In the genomic region with DNA sequence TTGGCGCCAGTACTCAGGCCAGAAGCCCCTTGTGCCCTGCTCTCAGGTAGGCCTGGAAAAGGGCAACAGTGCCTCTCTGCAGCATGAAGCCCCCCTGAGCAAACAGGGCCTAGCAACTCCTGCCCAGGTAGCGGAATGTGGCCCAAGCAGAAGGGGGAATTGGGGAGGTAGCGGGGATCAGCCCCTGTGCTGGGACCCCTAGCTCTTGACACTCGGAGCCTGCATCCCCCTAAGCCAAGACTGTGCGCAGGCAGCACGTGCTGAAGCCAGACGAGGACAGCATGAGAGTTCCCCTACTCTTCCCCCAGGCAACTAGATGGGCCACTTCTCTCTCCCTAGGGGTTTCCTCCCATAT, we compare ENCODE assay signal across 8 cellular contexts. TPM values are rescaled to one million over a fixed set of nuclear protein-coding genes. Genes with fewer than 3 reads are reported as not detected.
A peak's percentile ranks its signal among the peaks of the same experiment; 100 is the strongest.
DNase-seq lines count a peak whose midpoint lies in the region; ATAC-seq and TF ChIP-seq lines count a peak whose summit lies in the region.

No MANE protein-coding gene starts in this region.

- H3K4me2 ChIP-seq in IMR-90 (ENCODE audit: low read depth, low read length): peak overlapping the region; percentile 80

- no peaks in the 10 kb centered on the region for H3K9me3 Mint-ChIP-seq in central memory CD8-positive, alpha-beta T cell
- no peaks in the 10 kb centered on the region for H3K9me3 Mint-ChIP-seq in naive B cell

- peak overlapping the region; percentile 85 for H3K56ac ChIP-seq in IMR-90 (ENCODE audit: extremely low read depth, insufficient read depth, low read length)

- H4K20me1 ChIP-seq in IMR-90 (ENCODE audit: insufficient read depth, low read length): peaks cover 11% of the 10 kb centered on the region; the same call in 1 of the 2 replicates

- peak overlapping the region; percentile 55 to 93 for H4K8ac ChIP-seq in IMR-90 (ENCODE audit: low read depth in 2 of 2, low read length in 2 of 2)

- H2AFZ ChIP-seq in IMR-90 (replicated peaks; ENCODE audit: low read length, poor library complexity): peak overlapping the region; percentile 99

- H3K79me1 ChIP-seq in IMR-90 (ENCODE audit: low read depth in 1 of 2, low read length in 2 of 2): peaks cover 10 to 73% of the 10 kb centered on the region in 2 experiments

- peak overlapping the region; percentile 63 for H3K23ac ChIP-seq in IMR-90 (ENCODE audit: low read depth, low read length)

- peak overlapping the region; percentile 12; the same call in 1 of the 3 replicates for H2BK15ac ChIP-seq in IMR-90 (ENCODE audit: low read depth, low read length)

- peak overlapping the region; percentile 96 for H2AK9ac ChIP-seq in IMR-90 (replicated peaks; ENCODE audit: low read depth, low read length, poor library complexity)

- H3K9me3 ChIP-seq in IMR-90 (ENCODE audit: control insufficient read depth, insufficient read depth, low read length): no peaks in the 10 kb centered on the region

- intact Hi-C loops in IMR-90 (cut with micrococcal nuclease): no loop called here

- POLR2A ChIA-PET in IMR-90 (lab: Charles Lee; ENCODE audit: unreplicated experiment): no interaction called here

- peak overlapping the region; percentile 88 for H2AK5ac ChIP-seq in IMR-90 (ENCODE audit: low read depth, low read length)

- peak overlapping the region; percentile 0; the same call in 1 of the 2 replicates for H2BK20ac ChIP-seq in IMR-90 (ENCODE audit: low read depth, low read length)

- peaks cover 51% of the 10 kb centered on the region for H3K36me3 ChIP-seq in IMR-90 (ENCODE audit: control insufficient read depth, insufficient read depth, low read length)

- H3K27ac ChIP-seq in IMR-90 (ENCODE audit: insufficient read depth, low read length): peak overlapping the region; percentile 93

- peak overlapping the region; percentile 91 for H3K4ac ChIP-seq in IMR-90 (ENCODE audit: low read depth, low read length)

- peak overlapping the region; percentile 81 for H3K9ac ChIP-seq in IMR-90 (ENCODE audit: low read depth, low read length)

- BruUV-seq in IMR-90 (replicated peaks; lab: Mats Ljungman, UMichigan): no TSS peak

- no peak for TF ChIP-seq POLR2A in IMR-90 (IDR thresholded peaks at IDR 0.05; ENCODE audit: low read depth, low read length)

- peaks cover 9% of the 10 kb centered on the region for H3K9me1 ChIP-seq in IMR-90 (ENCODE audit: insufficient read depth, low read length)

- no peaks in the 10 kb centered on the region for H3K27me3 ChIP-seq in IMR-90 (ENCODE audit: control insufficient read depth, insufficient read depth, low read length)

- no peak for TF ChIP-seq RAD21 in IMR-90 (IDR thresholded peaks at IDR 0.05; ENCODE audit: low read length)

- DNase-seq in AG10803 (ENCODE audit: low read depth) (no peak), IMR-90 (no peak), naive B cell (no peak), COR-L47 (lab: John Stamatoyannopoulos, UW) (no peak), NCI-H345 treated with DMSO at 0.1 percent for 48 hours (lab: John Stamatoyannopoulos, UW; ENCODE audit: unreplicated experiment) (no peak)
- DNase-seq in central memory CD8-positive, alpha-beta T cell (ENCODE audit: low spot score in 2 of 2): no peak

- dilution Hi-C loops in IMR-90 (cut with HindIII; ENCODE audit: low sequenced_read_pairs, unreplicated experiment): no loop called here

- TF ChIP-seq CTCF in AG10803 (conservative IDR thresholded peaks at IDR 0.05; ENCODE audit: low read length) (no peak), IMR-90 (conservative IDR thresholded peaks at IDR 0.05; ENCODE audit: low read depth, low read length) (no peak)

- H3K4me3 Mint-ChIP-seq in central memory CD8-positive, alpha-beta T cell: peak overlapping the region; percentile 97
- H3K4me3 Mint-ChIP-seq in naive B cell: peak overlapping the region; percentile 93 to 98 (median 96)

- no peaks in the 10 kb centered on the region for H3K27me3 Mint-ChIP-seq in central memory CD8-positive, alpha-beta T cell
- H3K27me3 Mint-ChIP-seq in naive B cell: no peaks in the 10 kb centered on the region

- no peak overlapping the region for H3K18ac ChIP-seq in IMR-90 (ENCODE audit: low read depth, low read length)

- peak overlapping the region; percentile 95 for H3K4me3 ChIP-seq in AG10803 (ENCODE audit: low read length)
- peak overlapping the region; percentile 46 for H3K4me3 ChIP-seq in IMR-90 (ENCODE audit: insufficient read depth, low read depth, low read length)

- peaks cover 32% of the 10 kb centered on the region for H3K36me3 Mint-ChIP-seq in central memory CD8-positive, alpha-beta T cell (ENCODE audit: insufficient read depth)
- H3K36me3 Mint-ChIP-seq in naive B cell: no peaks in the 10 kb centered on the region

- peak overlapping the region; percentile 97 for H3K27ac Mint-ChIP-seq in central memory CD8-positive, alpha-beta T cell (ENCODE audit: low read depth)
- peak overlapping the region; percentile 93 to 99 (median 98) for H3K27ac Mint-ChIP-seq in naive B cell

- no peak for ATAC-seq in IMR-90 (ENCODE audit: low read depth)
- peak; percentile 8 for ATAC-seq in central memory CD8-positive, alpha-beta T cell (replicated peaks; ENCODE audit: extremely low read depth, poor library complexity, severe bottlenecking)
- no peak for ATAC-seq in naive B cell (ENCODE audit: low read depth in 2 of 2)
- no peak for ATAC-seq in GM18861 (IDR thresholded peaks at IDR 0.05; ENCODE audit: unreplicated experiment)
- ATAC-seq in GM21619 (IDR thresholded peaks at IDR 0.05; ENCODE audit: unreplicated experiment): no peak

- H3K14ac ChIP-seq in IMR-90 (replicated peaks; ENCODE audit: low read depth, low read length): peak overlapping the region; percentile 62

- 80% methylated on average over 1 of the region's 7 CpGs; no CpG with 5 or more reads in 1 of the 2 experiments for WGBS in IMR-90 (ENCODE audit: extremely low coverage in 2 of 2, insufficient read length in 1 of 2), 2 experiments

- H4K5ac ChIP-seq in IMR-90 (ENCODE audit: low read depth, low read length): peak overlapping the region; percentile 84

- peak overlapping the region; percentile 88 for H4K91ac ChIP-seq in IMR-90 (ENCODE audit: insufficient read depth, low read depth, low read length)

- peaks cover 54% of the 10 kb centered on the region for H3K4me1 Mint-ChIP-seq in central memory CD8-positive, alpha-beta T cell
- peaks cover 36 to 64% (median 43%) of the 10 kb centered on the region in 3 donors for H3K4me1 Mint-ChIP-seq in naive B cell

- H3K4me1 ChIP-seq in IMR-90 (ENCODE audit: control insufficient read depth, insufficient read depth, low read length): peaks cover 7% of the 10 kb centered on the region; the same call in 1 of the 2 replicates

- peak overlapping the region; percentile 71 for H2BK120ac ChIP-seq in IMR-90 (ENCODE audit: low read depth, low read length)

- H2BK5ac ChIP-seq in IMR-90 (ENCODE audit: low read depth, low read length, poor library complexity, severe bottlenecking): peak overlapping the region; percentile 91

- CTCF ChIA-PET in IMR-90 (lab: Yijun Ruan, JAX): no interaction called here

- in situ Hi-C loops in IMR-90 (cut with MboI; ENCODE audit: low sequenced_read_pairs): no loop called here

TF ChIP-seq in IMR-90, 13 proteins besides CTCF, POLR2A, EP300 and RAD21 (continues in another document):
- no peak for TF ChIP-seq RFX5 (IDR thresholded peaks at IDR 0.05; ENCODE audit: low read depth, low read length)
- TF ChIP-seq CEBPB (IDR thresholded peaks at IDR 0.05; ENCODE audit: low read depth, low read length): no peak
- no peak for TF ChIP-seq MAFK (IDR thresholded peaks at IDR 0.05; ENCODE audit: low read depth, low read length)
- no peak for TF ChIP-seq MAZ (IDR thresholded peaks at IDR 0.05; ENCODE audit: borderline replicate concordance, low read depth, low read length)
- TF ChIP-seq FOS (IDR thresholded peaks at IDR 0.05; ENCODE audit: low read depth, low read length): no peak
- no peak for TF ChIP-seq RCOR1 (IDR thresholded peaks at IDR 0.05; ENCODE audit: insufficient replicate concordance, low read length)
- no peak for TF ChIP-seq MXI1 (IDR thresholded peaks at IDR 0.05; ENCODE audit: borderline replicate concordance, low read depth, low read length)

RNA-seq across cellular contexts. Expression of a gene that starts 0.8 kb away (rescaled TPM):
- 29.6 and 34.4 TPM in 2 replicates for total RNA-seq in IMR-90 (2012; rRNA removed)
- 41.1 and 44.0 TPM in 2 replicates for polyA plus RNA-seq in IMR-90 (2012; rRNA removed)
- polyA plus RNA-seq in IMR-90 (2012; cell fraction: cytosol; rRNA removed): 33.8 and 49.6 TPM in 2 replicates
- polyA plus RNA-seq in IMR-90 (2012; cell fraction: nucleus; rRNA removed; ENCODE audit: low replicate concordance): 92.8 and 111 TPM in 2 replicates
- 10 to 100 TPM; 24.2 to 36.1 (median 29.7) TPM for polyA plus RNA-seq in naive B cell (ENCODE audit: low read depth in 6 of 6)

RNA-seq across cellular contexts. Expression of a gene that starts 14.4 kb away (rescaled TPM):
- total RNA-seq in IMR-90 (2012; rRNA removed): 8.1 and 8.4 TPM in 2 replicates
- polyA plus RNA-seq in IMR-90 (2012; rRNA removed): 24.9 and 26.4 TPM in 2 replicates
- polyA plus RNA-seq in IMR-90 (2012; cell fraction: cytosol; rRNA removed): 30.8 and 40.6 TPM in 2 replicates
- 41.1 and 73.5 TPM in 2 replicates for polyA plus RNA-seq in IMR-90 (2012; cell fraction: nucleus; rRNA removed; ENCODE audit: low replicate concordance)
- 10 to 100 TPM in 3 of 6 donors, 1 to 10 TPM in 3; 6.2 to 16.9 (median 9.7) TPM for polyA plus RNA-seq in naive B cell (ENCODE audit: low read depth in 6 of 6)

RNA-seq across cellular contexts. Expression of a gene that starts 18.7 kb away (rescaled TPM):
- total RNA-seq in IMR-90 (2012; rRNA removed): not detected in 2 replicates
- polyA plus RNA-seq in IMR-90 (2012; rRNA removed) (1.1 and 1.2 TPM in 2 replicates), naive B cell (ENCODE audit: low read depth in 6 of 6) (not detected)
- polyA plus RNA-seq in IMR-90 (2012; cell fraction: cytosol; rRNA removed): not detected in 2 replicates
- polyA plus RNA-seq in IMR-90 (2012; cell fraction: nucleus; rRNA removed; ENCODE audit: low replicate concordance): not detected in 2 replicates

RNA-seq across cellular contexts. Expression of a gene that starts 26.4 kb away (rescaled TPM):
- total RNA-seq in IMR-90 (2012; rRNA removed): not detected in 2 replicates
- 0.24 and 0.50 TPM in 2 replicates for polyA plus RNA-seq in IMR-90 (2012; rRNA removed)
- polyA plus RNA-seq in IMR-90 (2012; cell fraction: cytosol; rRNA removed): 0.12 and 0.27 TPM in 2 replicates
- polyA plus RNA-seq in IMR-90 (2012; cell fraction: nucleus; rRNA removed; ENCODE audit: low replicate concordance): 0.46 and 0.60 TPM in 2 replicates
- 100 to 1,000 TPM; 102 to 145 (median 112) TPM for polyA plus RNA-seq in naive B cell (ENCODE audit: low read depth in 6 of 6)

RNA-seq across cellular contexts. Expression of a gene that starts 39.3 kb away (rescaled TPM):
- total RNA-seq in IMR-90 (2012; rRNA removed): 6.6 and 6.9 TPM in 2 replicates
- polyA plus RNA-seq in IMR-90 (2012; rRNA removed): 5.8 and 6.7 TPM in 2 replicates
- polyA plus RNA-seq in IMR-90 (2012; cell fraction: cytosol; rRNA removed): 5.6 and 5.8 TPM in 2 replicates
- polyA plus RNA-seq in IMR-90 (2012; cell fraction: nucleus; rRNA removed; ENCODE audit: low replicate concordance): 5.3 and 10.5 TPM in 2 replicates
- 1 to 10 TPM; 3.4 to 9.9 (median 7.0) TPM for polyA plus RNA-seq in naive B cell (ENCODE audit: low read depth in 6 of 6)
